Comparison of ENCODE assay signal across 36 cellular contexts in genomic region chr13:85445534-85445933, GRCh38.
"Had no signal": no experiment of that assay in that cellular context is flagged by ENCODE, and none has a peak within 500 bp of the region (broad histone marks: within the 10 kb centered on the region; RNA-seq: fewer than 3 reads in every experiment).

No MANE protein-coding gene starts in this region.

- H3K4me3 ChIP-seq: ascending aorta, cardiac muscle cell had no signal

- FAIRE-seq: bronchial epithelial cell, TTC549 had no signal

- H3K36me3 Mint-ChIP-seq: activated CD4-positive, alpha-beta memory T cell treated with anti-CD3 and anti-CD28 coated beads for 36 hours; activated naive CD4-positive, alpha-beta T cell treated with anti-CD3 and anti-CD28 coated beads, Interleukin-2, amount 10 ng/mL, durations not matched to agents 7 days and 5 days; activated naive CD4-positive, alpha-beta T cell treated with anti-CD3 and anti-CD28 coated beads, Interleukin-2, amount 50 U/mL, for 24 hours; activated naive CD8-positive, alpha-beta T cell; activated naive CD8-positive, alpha-beta T cell treated with anti-CD3 and anti-CD28 coated beads, Interleukin-2, amount 10 ng/mL, durations not matched to agents 7 days and 5 days; brain had no signal

- H3K9me3 Mint-ChIP-seq: activated CD4-positive, alpha-beta T cell treated with anti-CD3 and anti-CD28 coated beads, Interleukin-2, amount 10 ng/mL, durations not matched to agents 24 days and 14 days; activated CD8-positive, alpha-beta T cell treated with anti-CD3 and anti-CD28 coated beads for 36 hours; activated naive CD4-positive, alpha-beta T cell treated with anti-CD3 and anti-CD28 coated beads, Interleukin-2, amount 10 ng/mL, durations not matched to agents 7 days and 5 days; activated naive CD4-positive, alpha-beta T cell treated with anti-CD3 and anti-CD28 coated beads, Interleukin-2, amount 50 U/mL, for 24 hours; activated naive CD8-positive, alpha-beta T cell treated with anti-CD3 and anti-CD28 coated beads, Interleukin-2, amount 10 ng/mL, durations not matched to agents 7 days and 5 days; activated naive CD8-positive, alpha-beta T cell treated with anti-CD3 and anti-CD28 coated beads, Interleukin-2, amount 50 U/mL, for 24 hours; activated T-helper 2 cell treated with anti-CD3 and anti-CD28 coated beads, Interferon-gamma antibody, Interleukin-2, Interleukin-4, amounts not matched to agents 10 μg/mL and 5 μg/mL and 100 μg/mL, durations not matched to agents 14 hours and 24 hours and 36 hours; brain; T-helper 1 cell treated with Interleukin-12 subunit alpha and Interleukin-12 subunit beta and Interleukin-4 antibody, amounts not matched to agents 30 μg/mL and 1 μg/mL, for 36 hours; T-helper 2 cell treated with Interferon-gamma antibody and Interleukin-4, amounts not matched to agents 5 μg/mL and 100 μg/mL, for 36 hours had no signal

- ATAC-seq: activated CD8-positive, alpha-beta T cell treated with anti-CD3 and anti-CD28 coated beads for 36 hours; activated naive CD8-positive, alpha-beta T cell treated with anti-CD3 and anti-CD28 coated beads, Interleukin-2, amount 50 U/mL, for 24 hours; activated T-cell treated with anti-CD3 and anti-CD28 coated beads, Interleukin-2, amount 50 U/mL, for 4 hours had no signal

- H3K4me3 Mint-ChIP-seq: activated B cell treated with CpG ODN at 0.5 μM for 24 hours; activated CD4-positive, alpha-beta memory T cell treated with anti-CD3 and anti-CD28 coated beads for 36 hours; activated CD4-positive, alpha-beta T cell treated with anti-CD3 and anti-CD28 coated beads, Interleukin-2, amount 10 ng/mL, durations not matched to agents 24 days and 14 days; activated CD8-positive, alpha-beta T cell treated with anti-CD3 and anti-CD28 coated beads for 36 hours; activated naive CD4-positive, alpha-beta T cell treated with anti-CD3 and anti-CD28 coated beads, Interleukin-2, amount 10 ng/mL, durations not matched to agents 7 days and 5 days; activated naive CD4-positive, alpha-beta T cell treated with anti-CD3 and anti-CD28 coated beads, Interleukin-2, amount 50 U/mL, for 24 hours; activated naive CD8-positive, alpha-beta T cell; activated naive CD8-positive, alpha-beta T cell treated with anti-CD3 and anti-CD28 coated beads, Interleukin-2, amount 10 ng/mL, durations not matched to agents 7 days and 5 days; activated naive CD8-positive, alpha-beta T cell treated with anti-CD3 and anti-CD28 coated beads, Interleukin-2, amount 50 U/mL, for 24 hours; activated T-cell treated with anti-CD3 and anti-CD28 coated beads, Interleukin-2, amount 50 U/mL, for 4 hours; brain; central memory CD8-positive, alpha-beta T cell; T-helper 1 cell treated with Interleukin-12 subunit alpha and Interleukin-12 subunit beta and Interleukin-4 antibody, amounts not matched to agents 30 μg/mL and 1 μg/mL, for 36 hours; T-helper 2 cell treated with Interferon-gamma antibody and Interleukin-4, amounts not matched to agents 5 μg/mL and 100 μg/mL, for 36 hours had no signal

- H3K27ac ChIP-seq: ascending aorta, cardiac muscle cell, VCaP had no signal

- H3K4me1 Mint-ChIP-seq: activated B cell treated with CpG ODN at 0.5 μM for 24 hours; activated CD4-positive, alpha-beta T cell treated with anti-CD3 and anti-CD28 coated beads, Interleukin-2, amount 10 ng/mL, durations not matched to agents 24 days and 14 days; activated naive CD4-positive, alpha-beta T cell treated with anti-CD3 and anti-CD28 coated beads, Interleukin-2, amount 10 ng/mL, durations not matched to agents 7 days and 5 days; activated naive CD4-positive, alpha-beta T cell treated with anti-CD3 and anti-CD28 coated beads, Interleukin-2, amount 50 U/mL, for 24 hours; activated naive CD8-positive, alpha-beta T cell treated with anti-CD3 and anti-CD28 coated beads, Interleukin-2, amount 10 ng/mL, durations not matched to agents 7 days and 5 days; activated naive CD8-positive, alpha-beta T cell treated with anti-CD3 and anti-CD28 coated beads, Interleukin-2, amount 50 U/mL, for 24 hours; brain; central memory CD8-positive, alpha-beta T cell had no signal

- H3K4me1 ChIP-seq: ascending aorta had no signal

- H3K9me3 ChIP-seq: ascending aorta had no signal

- H3K27me3 ChIP-seq: ascending aorta, cardiac muscle cell had no signal

- H3K27ac Mint-ChIP-seq: activated B cell treated with CpG ODN at 0.5 μM for 24 hours; activated CD4-positive, alpha-beta memory T cell treated with anti-CD3 and anti-CD28 coated beads for 36 hours; activated CD4-positive, alpha-beta T cell treated with anti-CD3 and anti-CD28 coated beads, Interleukin-2, amount 10 ng/mL, durations not matched to agents 24 days and 14 days; activated CD8-positive, alpha-beta T cell treated with anti-CD3 and anti-CD28 coated beads for 36 hours; activated naive CD4-positive, alpha-beta T cell treated with anti-CD3 and anti-CD28 coated beads, Interleukin-2, amount 10 ng/mL, durations not matched to agents 7 days and 5 days; activated naive CD4-positive, alpha-beta T cell treated with anti-CD3 and anti-CD28 coated beads, Interleukin-2, amount 50 U/mL, for 24 hours; activated naive CD8-positive, alpha-beta T cell; activated naive CD8-positive, alpha-beta T cell treated with anti-CD3 and anti-CD28 coated beads, Interleukin-2, amount 10 ng/mL, durations not matched to agents 7 days and 5 days; activated naive CD8-positive, alpha-beta T cell treated with anti-CD3 and anti-CD28 coated beads, Interleukin-2, amount 50 U/mL, for 24 hours; activated T-helper 2 cell treated with anti-CD3 and anti-CD28 coated beads, Interferon-gamma antibody, Interleukin-2, Interleukin-4, amounts not matched to agents 10 μg/mL and 5 μg/mL and 100 μg/mL, durations not matched to agents 14 hours and 24 hours and 36 hours; brain; T-helper 1 cell treated with Interleukin-12 subunit alpha and Interleukin-12 subunit beta and Interleukin-4 antibody, amounts not matched to agents 30 μg/mL and 1 μg/mL, for 36 hours; T-helper 2 cell treated with Interferon-gamma antibody and Interleukin-4, amounts not matched to agents 5 μg/mL and 100 μg/mL, for 36 hours had no signal

- H3K36me3 ChIP-seq: ascending aorta, cardiac muscle cell had no signal

- H3K27me3 Mint-ChIP-seq: activated B cell treated with CpG ODN at 0.5 μM for 24 hours; activated CD4-positive, alpha-beta memory T cell treated with anti-CD3 and anti-CD28 coated beads for 36 hours; activated CD4-positive, alpha-beta T cell treated with anti-CD3 and anti-CD28 coated beads, Interleukin-2, amount 10 ng/mL, durations not matched to agents 24 days and 14 days; activated CD8-positive, alpha-beta T cell treated with anti-CD3 and anti-CD28 coated beads for 36 hours; activated naive CD4-positive, alpha-beta T cell treated with anti-CD3 and anti-CD28 coated beads, Interleukin-2, amount 10 ng/mL, durations not matched to agents 7 days and 5 days; activated naive CD4-positive, alpha-beta T cell treated with anti-CD3 and anti-CD28 coated beads, Interleukin-2, amount 50 U/mL, for 24 hours; activated naive CD8-positive, alpha-beta T cell; activated naive CD8-positive, alpha-beta T cell treated with anti-CD3 and anti-CD28 coated beads, Interleukin-2, amount 10 ng/mL, durations not matched to agents 7 days and 5 days; activated naive CD8-positive, alpha-beta T cell treated with anti-CD3 and anti-CD28 coated beads, Interleukin-2, amount 50 U/mL, for 24 hours; brain; central memory CD8-positive, alpha-beta T cell had no signal

- DNase-seq: activated B cell treated with CpG ODN at 0.5 μM for 24 hours; activated CD4-positive, alpha-beta memory T cell treated with anti-CD3 and anti-CD28 coated beads for 36 hours; activated CD4-positive, alpha-beta T cell treated with anti-CD3 and anti-CD28 coated beads for 4 hours; activated CD4-positive, alpha-beta T cell treated with anti-CD3 and anti-CD28 coated beads, Interleukin-2, amount 10 ng/mL, durations not matched to agents 24 days and 14 days; activated CD4-positive, alpha-beta T cell treated with anti-CD3 and anti-CD28 coated beads, Interleukin-2, amount 50 U/mL, for 1 hour; activated CD4-positive, alpha-beta T cell treated with anti-CD3 and anti-CD28 coated beads, Interleukin-2, amount 50 U/mL, for 4 hours; activated CD4-positive, CD25-positive, alpha-beta regulatory T cell treated with anti-CD3 and anti-CD28 coated beads, Interleukin-2, amount 50 U/mL, for 72 hours; activated CD8-positive, alpha-beta memory T cell treated with anti-CD3 and anti-CD28 coated beads, Interleukin-2, amount 50 U/mL, for 4 hours; activated CD8-positive, alpha-beta T cell treated with anti-CD3 and anti-CD28 coated beads for 36 hours; activated effector memory CD4-positive, alpha-beta T cell treated with Interleukin-2 at 50 U/mL for 16 hours; activated gamma-delta T cell; activated naive CD4-positive, alpha-beta T cell treated with anti-CD3 and anti-CD28 coated beads, Interleukin-2, amount 10 ng/mL, durations not matched to agents 7 days and 5 days; activated naive CD4-positive, alpha-beta T cell treated with Interleukin-2 at 50 U/mL for 16 hours; activated naive CD8-positive, alpha-beta T cell treated with anti-CD3 and anti-CD28 coated beads, Interleukin-2, amount 10 ng/mL, durations not matched to agents 7 days and 5 days; activated naive CD8-positive, alpha-beta T cell treated with anti-CD3 and anti-CD28 coated beads, Interleukin-2, amount 50 U/mL, for 24 hours; activated T-cell treated with anti-CD3 and anti-CD28 coated beads for 4 hours; activated T-cell treated with anti-CD3 and anti-CD28 coated beads, Interleukin-2, amount 50 U/mL, for 1 hour; activated T-cell treated with anti-CD3 and anti-CD28 coated beads, Interleukin-2, amount 50 U/mL, for 4 hours; amygdala; anterior cingulate cortex; cerebellar nuclear complex; T-helper 1 cell; T-helper 2 cell; T-helper 9 cell had no signal
